Comparison of ENCODE assay signal across 8 cellular contexts in genomic region chr20:17969276-17969883, GRCh38. TPM values are rescaled to one million over a fixed set of nuclear protein-coding genes. Genes with fewer than 3 reads are reported as not detected.
DNase-seq lines count a peak whose midpoint lies in the region; ATAC-seq, FAIRE-seq and TF ChIP-seq lines count a peak whose summit lies in the region.

No MANE protein-coding gene starts in this region.

- CTCF ChIA-PET in CD4-positive, alpha-beta memory T cell (lab: Charles Lee; ENCODE audit: partially characterized antibody) = interaction anchor here (1.2 to 2.8 kb wide), 3 partner anchors 14 to 287 kb away, joined by 4 to 15 read pairs (median 5); partner anchors contain the start of gene RRBP1
- CTCF ChIA-PET in HepG2 (lab: Yijun Ruan, JAX; ENCODE audit: low intra/inter-chr PET ratio, low total read pairs) = no interaction called here

- peak in 2 of 5 donors; percentile 12 to 58 for DNase-seq in CD4-positive, alpha-beta memory T cell
- DNase-seq in SK-MEL-5 (ENCODE audit: low read depth, low spot score) = peak; percentile 51
- DNase-seq in cerebellum (ENCODE audit: low spot score) = peak; percentile 40
- DNase-seq in HepG2 (ENCODE audit: low spot score) = peak; percentile 67
- peak; percentile 52 for DNase-seq in stomach

- peaks cover 29% of the 10 kb centered on the region for H4K20me1 ChIP-seq in HepG2 (ENCODE audit: insufficient read depth, low read length)

- BruUV-seq in HepG2 (replicated peaks; lab: Mats Ljungman, UMichigan) = no TSS peak

- no peaks in the 10 kb centered on the region for H3K36me3 ChIP-seq in CD4-positive, alpha-beta memory T cell (ENCODE audit: insufficient read depth, low read length)
- peaks cover 0 to 2% of the 10 kb centered on the region in 2 experiments; a peak in 2 of 5 replicates for H3K36me3 ChIP-seq in HepG2 (replicated peaks in 1 of 2; ENCODE audit: control insufficient read depth in 1 of 2, insufficient read depth in 2 of 2, low read length in 2 of 2)
- no peaks in the 10 kb centered on the region for H3K36me3 ChIP-seq in stomach

- peaks cover 0 to 1% of the 10 kb centered on the region in 2 donors for H3K27me3 Mint-ChIP-seq in CD4-positive, alpha-beta memory T cell

- POLR2A ChIA-PET in CD4-positive, alpha-beta memory T cell (lab: Charles Lee; ENCODE audit: partially characterized antibody) = interaction anchor here (0.9 to 7.8 kb wide), 12 partner anchors 12 to 538 kb away, joined by 4 to 77 read pairs (median 8); partner anchors contain the start of genes DSTN, KAT14, PET117 and RRBP1
- POLR2A ChIA-PET in HepG2 (lab: Yijun Ruan, JAX) = interaction anchor here (0.8 to 7.3 kb wide), 13 partner anchors 10 to 400 kb away, joined by 3 to 114 read pairs (median 4); partner anchors contain the start of genes DSTN, RRBP1 and ZNF133

- peak overlapping the region; percentile 97 to 99 (median 98) for H3K27ac Mint-ChIP-seq in CD4-positive, alpha-beta memory T cell

- ATAC-seq in GM19324 (IDR thresholded peaks at IDR 0.05; ENCODE audit: low FRiP score, unreplicated experiment) (peak; percentile 13), HG03378 (IDR thresholded peaks at IDR 0.05; ENCODE audit: unreplicated experiment) (peak; percentile 9), HepG2 (peak; percentile 52), GM18858 (IDR thresholded peaks at IDR 0.05; ENCODE audit: unreplicated experiment) (no peak)

- peak overlapping the region; percentile 82 for H3K27ac ChIP-seq in CD4-positive, alpha-beta memory T cell (ENCODE audit: low read depth, low read length)
- peak overlapping the region; percentile 97 for H3K27ac ChIP-seq in HepG2 (ENCODE audit: extremely low read length, insufficient read depth, low read length)
- H3K27ac ChIP-seq in stomach = peak overlapping the region; percentile 93 to 98 (median 97)

- TF ChIP-seq EP300 in HepG2 (IDR thresholded peaks at IDR 0.05; ENCODE audit: low read depth in 2 of 2, low read length in 2 of 2) = no peak; a peak in 1 of 4 replicates
- no peak for TF ChIP-seq EP300 in HepG2 (CRISPR knock-in tag; IDR thresholded peaks at IDR 0.05; ENCODE audit: borderline replicate concordance)
- no peak for TF ChIP-seq EP300 in stomach (IDR thresholded peaks at IDR 0.05)

- peak overlapping the region; percentile 90 to 95 for H3K4me3 ChIP-seq in CD4-positive, alpha-beta memory T cell (ENCODE audit: low read length in 2 of 2)
- H3K4me3 ChIP-seq in HepG2 (replicated peaks in 1 of 3; ENCODE audit: insufficient read depth in 1 of 3, low read depth in 2 of 3, low read length in 3 of 3) = peak overlapping the region; percentile 82 to 89 (median 89)
- peak overlapping the region; percentile 66 to 91 (median 88) for H3K4me3 ChIP-seq in stomach

- TF ChIP-seq CTCF in HepG2 (CRISPR knock-in tag; IDR thresholded peaks at IDR 0.05) (no peak), stomach (IDR thresholded peaks at IDR 0.05) (no peak)

- intact Hi-C loops in CD4-positive, alpha-beta memory T cell (cut with micrococcal nuclease) = loop anchor here (1.0 to 10.0 kb wide), 7 partner anchors 31 to 1395 kb away; partner anchors contain the start of genes DSTN, DZANK1, KIF16B and POLR3F
- intact Hi-C loops in HepG2 (cut with micrococcal nuclease; ENCODE audit: unreplicated experiment) (loop anchor here (10.0 kb wide), 1 partner anchor 305 kb away; no protein-coding TSS in a partner anchor), stomach (cut with DNase I; ENCODE audit: low total_unique reads) (no loop called here)

- peaks cover 48 to 92% (median 62%) of the 10 kb centered on the region in 4 donors for H3K4me1 Mint-ChIP-seq in CD4-positive, alpha-beta memory T cell

- peaks cover 97% of the 10 kb centered on the region for H3K79me2 ChIP-seq in HepG2 (ENCODE audit: insufficient read depth, low read length)

- TF ChIP-seq RAD21 in HepG2 (CRISPR knock-in tag; IDR thresholded peaks at IDR 0.05) = 0 out of 2 replicates have a peak, but pooled peaks have one; percentile 11

- in situ Hi-C loops in SK-MEL-5 (cut with HindIII; ENCODE audit: low pct_unique_long_range_greater_than_20kb, low sequenced_read_pairs) (no loop called here), HepG2 (cut with HindIII; ENCODE audit: extremely low pct_ligation_motif_present, low pct_unique_long_range_greater_than_20kb) (no loop called here)

- peaks cover 0 to 22% of the 10 kb centered on the region in 2 donors for H3K36me3 Mint-ChIP-seq in CD4-positive, alpha-beta memory T cell

- no peaks in the 10 kb centered on the region for H3K9me3 ChIP-seq in CD4-positive, alpha-beta memory T cell (ENCODE audit: control insufficient read depth in 1 of 2, low read length in 2 of 2)
- no peaks in the 10 kb centered on the region for H3K9me3 ChIP-seq in HepG2 (ENCODE audit: low read length)
- no peaks in the 10 kb centered on the region for H3K9me3 ChIP-seq in stomach

- H3K9ac ChIP-seq in HepG2 (ENCODE audit: insufficient read depth, low read depth, low read length) = peak overlapping the region; percentile 99

- H3K9me3 Mint-ChIP-seq in CD4-positive, alpha-beta memory T cell = no peaks in the 10 kb centered on the region

- H3K4me3 Mint-ChIP-seq in CD4-positive, alpha-beta memory T cell = peak overlapping the region; percentile 86 to 97 (median 94)

- WGBS in HepG2 (ENCODE audit: low lambda C conversion rate) = under 1% methylated on average over 28 of the region's 29 CpGs
- 0 to 1% (median 1%) methylated on average over 27 to 29 of the region's 29 CpGs for WGBS in stomach, 5 donors

- H3K4me1 ChIP-seq in CD4-positive, alpha-beta memory T cell (ENCODE audit: insufficient read depth, low read length) = peaks cover 62% of the 10 kb centered on the region
- peaks cover 52% of the 10 kb centered on the region for H3K4me1 ChIP-seq in HepG2 (ENCODE audit: insufficient read depth, low read length)
- H3K4me1 ChIP-seq in stomach = peaks cover 54 to 80% (median 66%) of the 10 kb centered on the region in 4 donors

- H3K4me2 ChIP-seq in HepG2 (ENCODE audit: low read depth, low read length) = peak overlapping the region; percentile 85

- TF ChIP-seq POLR2A in HepG2 (IDR thresholded peaks at IDR 0.05; ENCODE audit: insufficient read depth in 1 of 2, low read depth in 2 of 2, low read length in 2 of 2) (peak in 1 of 2 experiments; percentile 50; a peak in 1 of 4 replicates), stomach (IDR thresholded peaks at IDR 0.05) (no peak)

- no peak for FAIRE-seq in HepG2 (lab: Jason Lieb, UNC)

- H2AFZ ChIP-seq in HepG2 (ENCODE audit: low read length) = no peak overlapping the region

- H3K27me3 ChIP-seq in CD4-positive, alpha-beta memory T cell (ENCODE audit: insufficient read depth, low read length) = no peaks in the 10 kb centered on the region
- H3K27me3 ChIP-seq in HepG2 (ENCODE audit: control insufficient read depth in 1 of 2, insufficient read depth in 2 of 2, low read length in 2 of 2) (no peaks in the 10 kb centered on the region; a peak in 1 of 5 replicates), stomach (no peaks in the 10 kb centered on the region)

RNA-seq across cellular contexts. Expression of gene MGME1, which starts 0.6 kb away (rescaled TPM):
- 10 to 100 TPM; 15.4 to 16.5 TPM for total RNA-seq in CD4-positive, alpha-beta memory T cell
- polyA plus RNA-seq in CD4-positive, alpha-beta memory T cell = 10 to 100 TPM in 1 of 2 donors, 1 to 10 TPM in 1; 7.4 to 17.0 TPM
- total RNA-seq in SK-MEL-5 (2014; rRNA removed; shearing (Covaris generic)) = 32.8 and 34.9 TPM in 2 replicates
- polyA plus RNA-seq in SK-MEL-5 (2015; cell fraction: cytosol; rRNA removed) = 23.7 and 32.6 TPM in 2 replicates
- polyA plus RNA-seq in SK-MEL-5 (2015; cell fraction: nucleus; rRNA removed) = 42.9 and 43.1 TPM in 2 replicates
- total RNA-seq in cerebellum = 11.3 TPM
- 66.6 and 79.5 TPM in 2 replicates for total RNA-seq in HepG2 (2016; rRNA removed; fragmentation: Illumina TruSeq; extraction: Trizol)
- 15.1 and 18.2 TPM in 2 replicates for total RNA-seq in HepG2 (2016; cell fraction: cytosol; rRNA removed; fragmentation: Illumina TruSeq; extraction: Trizol; ENCODE audit: low read depth)
- total RNA-seq in HepG2 (2016; cell fraction: insoluble cytoplasmic fraction; rRNA removed; fragmentation: Illumina TruSeq; extraction: Trizol) = 62.8 and 78.1 TPM in 2 replicates
- 41.7 and 44.4 TPM in 2 replicates for total RNA-seq in HepG2 (2016; cell fraction: membrane; rRNA removed; fragmentation: Illumina TruSeq; extraction: Trizol)
- total RNA-seq in HepG2 (2016; cell fraction: nucleus; rRNA removed; fragmentation: Illumina TruSeq; extraction: Trizol) = 67.8 and 71.1 TPM in 2 replicates
- polyA plus RNA-seq in HepG2 (2011; rRNA removed) = 24.8 and 36.7 TPM in 2 replicates
- 17.2 and 20.9 TPM in 2 replicates for polyA plus RNA-seq in HepG2 (2011; cell fraction: cytosol; rRNA removed)
- polyA plus RNA-seq in HepG2 (2011; cell fraction: nucleus; rRNA removed) = 18.4 and 19.3 TPM in 2 replicates
- 31.5 and 47.5 TPM in 2 replicates for polyA plus RNA-seq in HepG2 (2012)
- 14.4 and 14.8 TPM in 2 replicates for polyA plus RNA-seq in HepG2 (2016; cell fraction: cytosol; fragmentation: Illumina TruSeq; extraction: Trizol; ENCODE audit: low read depth)
- 84.4 and 86.8 TPM in 2 replicates for polyA plus RNA-seq in HepG2 (2016; cell fraction: insoluble cytoplasmic fraction; fragmentation: Illumina TruSeq; extraction: Trizol; ENCODE audit: low read depth)
- 29.4 and 31.2 TPM in 2 replicates for polyA plus RNA-seq in HepG2 (2016; cell fraction: membrane; fragmentation: Illumina TruSeq; extraction: Trizol; ENCODE audit: low read depth)
- polyA plus RNA-seq in HepG2 (2016; cell fraction: nucleus; fragmentation: Illumina TruSeq; extraction: Trizol; ENCODE audit: insufficient read depth, low read depth) = 117 TPM in 2 replicates
- 14.2 and 14.9 TPM in 2 replicates for polyA minus RNA-seq in HepG2 (2011; rRNA and poly(A)+ RNA removed; ENCODE audit: low replicate concordance)
- polyA minus RNA-seq in HepG2 (2011; cell fraction: cytosol; rRNA and poly(A)+ RNA removed) = 30.8 and 31.4 TPM in 2 replicates
- polyA minus RNA-seq in HepG2 (2011; cell fraction: nucleus; rRNA and poly(A)+ RNA removed) = 48.9 and 53.8 TPM in 2 replicates
- total RNA-seq in stomach = 10 to 100 TPM in 1 of 5 donors, 1 to 10 TPM in 4; 2.3 to 19.1 (median 6.4) TPM
- 10 to 100 TPM in 2 of 3 donors, 1 to 10 TPM in 1; 6.7 to 11.0 (median 10.1) TPM for polyA plus RNA-seq in stomach

RNA-seq across cellular contexts. Expression of gene SNX5, which starts 0.8 kb away (rescaled TPM):
- total RNA-seq in CD4-positive, alpha-beta memory T cell = 10 to 100 TPM; 81.5 to 81.6 TPM
- 10 to 100 TPM; 96.3 to 96.5 TPM for polyA plus RNA-seq in CD4-positive, alpha-beta memory T cell
- 163 and 176 TPM in 2 replicates for total RNA-seq in SK-MEL-5 (2014; rRNA removed; shearing (Covaris generic))
- 119 and 153 TPM in 2 replicates for polyA plus RNA-seq in SK-MEL-5 (2015; cell fraction: cytosol; rRNA removed)
- polyA plus RNA-seq in SK-MEL-5 (2015; cell fraction: nucleus; rRNA removed) = 459 and 517 TPM in 2 replicates
- total RNA-seq in cerebellum (79.8 TPM), HepG2 (2016; rRNA removed; fragmentation: Illumina TruSeq; extraction: Trizol) (1,040 and 1,306 TPM in 2 replicates), stomach (100 to 1,000 TPM in 4 of 5 donors, 10 to 100 TPM in 1; 47.3 to 202 (median 126) TPM)
- 667 and 747 TPM in 2 replicates for total RNA-seq in HepG2 (2016; cell fraction: cytosol; rRNA removed; fragmentation: Illumina TruSeq; extraction: Trizol; ENCODE audit: low read depth)
- 1,050 and 1,299 TPM in 2 replicates for total RNA-seq in HepG2 (2016; cell fraction: insoluble cytoplasmic fraction; rRNA removed; fragmentation: Illumina TruSeq; extraction: Trizol)
- 1,275 and 1,485 TPM in 2 replicates for total RNA-seq in HepG2 (2016; cell fraction: membrane; rRNA removed; fragmentation: Illumina TruSeq; extraction: Trizol)
- 908 and 989 TPM in 2 replicates for total RNA-seq in HepG2 (2016; cell fraction: nucleus; rRNA removed; fragmentation: Illumina TruSeq; extraction: Trizol)
- polyA plus RNA-seq in HepG2 (2011; rRNA removed) (448 and 664 TPM in 2 replicates), stomach (10 to 100 TPM; 71.1 to 81.6 (median 73.8) TPM)
- polyA plus RNA-seq in HepG2 (2011; cell fraction: cytosol; rRNA removed) = 385 and 413 TPM in 2 replicates
- polyA plus RNA-seq in HepG2 (2011; cell fraction: nucleus; rRNA removed) = 462 and 532 TPM in 2 replicates
- polyA plus RNA-seq in HepG2 (2012) = 554 and 823 TPM in 2 replicates
- 567 and 609 TPM in 2 replicates for polyA plus RNA-seq in HepG2 (2016; cell fraction: cytosol; fragmentation: Illumina TruSeq; extraction: Trizol; ENCODE audit: low read depth)
- 1,268 and 1,299 TPM in 2 replicates for polyA plus RNA-seq in HepG2 (2016; cell fraction: insoluble cytoplasmic fraction; fragmentation: Illumina TruSeq; extraction: Trizol; ENCODE audit: low read depth)
- polyA plus RNA-seq in HepG2 (2016; cell fraction: membrane; fragmentation: Illumina TruSeq; extraction: Trizol; ENCODE audit: low read depth) = 1,062 and 1,196 TPM in 2 replicates
- polyA plus RNA-seq in HepG2 (2016; cell fraction: nucleus; fragmentation: Illumina TruSeq; extraction: Trizol; ENCODE audit: insufficient read depth, low read depth) = 1,466 and 1,524 TPM in 2 replicates
- polyA minus RNA-seq in HepG2 (2011; rRNA and poly(A)+ RNA removed; ENCODE audit: low replicate concordance) = 79.2 and 575 TPM in 2 replicates
- polyA minus RNA-seq in HepG2 (2011; cell fraction: cytosol; rRNA and poly(A)+ RNA removed) = 326 and 349 TPM in 2 replicates
- 855 and 898 TPM in 2 replicates for polyA minus RNA-seq in HepG2 (2011; cell fraction: nucleus; rRNA and poly(A)+ RNA removed)
